Comparison of ENCODE assay signal across 22 cellular contexts in genomic region chr5:27996665-27997064, GRCh38.
"Had no signal": no experiment of that assay in that cellular context is flagged by ENCODE, and none has a peak within 500 bp of the region (broad histone marks: within the 10 kb centered on the region; RNA-seq: fewer than 3 reads in every experiment).

No MANE protein-coding gene starts in this region.

- H3K4me1 ChIP-seq: SJCRH30 had no signal

- H3K9me3 ChIP-seq: SJCRH30 had no signal

- H3K27me3 ChIP-seq: SJCRH30 had no signal

- H3K36me3 ChIP-seq: SJCRH30 had no signal

- ATAC-seq: Panc1, PC-3, SK-N-SH treated with all-trans-retinoic acid at 6 μM for 48 hours had no signal

- DNase-seq: KG1; NCI-H1092 treated with DMSO at 0.1 percent for 48 hours; NCI-H1417; NCI-H1436 treated with DMSO at 0.1 percent for 48 hours; NCI-H1694; NCI-H187 treated with DMSO at 0.1 percent for 48 hours; NCI-H2029 treated with DMSO at 0.1 percent for 48 hours; NCI-H2107; NCI-H226; NCI-H446; NCI-H510A; NCI-H524 treated with DMSO at 0.1 percent for 48 hours; NCI-H69; NCI-H774; NK-92 treated with Interleukin-12 subunit alpha and Interleukin-12 subunit beta, amount 100 ng/mL, for 24 hours; PC-3; SHP77 treated with DMSO at 0.1 percent for 48 hours; SJCRH30 had no signal

- H3K4me3 ChIP-seq: SJCRH30 had no signal

- H3K27ac ChIP-seq: HL-60, RWPE1, SJCRH30 had no signal
